ENCODE assay signal across 18 cellular contexts in the genomic region with DNA sequence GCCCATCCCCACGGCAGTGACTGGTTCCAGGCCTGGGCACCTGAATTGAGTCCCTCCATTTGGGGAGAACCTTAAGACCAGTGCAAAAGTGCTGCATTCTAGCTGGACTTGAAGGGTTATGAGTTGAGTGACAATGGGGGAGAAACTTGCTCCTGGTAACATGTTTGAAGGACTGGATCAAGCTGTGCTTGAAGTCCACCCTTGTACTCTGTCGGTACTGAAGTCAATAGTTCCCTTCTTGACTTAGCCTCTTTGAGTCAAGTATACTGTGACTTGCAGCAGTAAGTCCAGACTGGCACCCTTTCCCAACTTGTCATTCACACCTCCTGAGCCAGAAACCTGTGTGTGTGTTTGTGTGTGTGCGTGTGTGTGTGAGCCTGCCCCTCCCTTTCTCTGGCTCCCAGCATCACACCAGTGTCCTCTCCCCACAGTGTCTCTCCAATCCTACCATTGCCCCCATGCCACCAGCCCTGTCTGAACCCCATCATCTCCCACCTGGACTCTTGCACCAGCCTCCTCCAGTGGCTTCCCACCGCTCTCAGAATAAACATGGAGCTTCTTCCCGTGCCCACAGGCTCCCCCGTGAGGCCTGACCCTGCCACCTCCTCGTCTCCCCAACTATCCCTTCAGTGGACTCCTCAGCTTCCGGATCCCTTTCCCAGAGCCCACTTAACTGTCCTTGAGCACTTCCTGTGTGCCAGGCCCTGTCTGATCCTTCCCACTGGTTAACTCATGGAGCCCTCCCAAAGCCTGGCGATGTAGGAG. TPM values are rescaled to one million over a fixed set of nuclear protein-coding genes. Genes with fewer than 3 reads are reported as not detected.
DNase-seq lines count a peak whose midpoint lies in the region; ATAC-seq, FAIRE-seq and TF ChIP-seq lines count a peak whose summit lies in the region.
"Had no signal": no experiment of that assay in that cellular context is flagged by ENCODE, and none has a peak within 500 bp of the region (broad histone marks: within the 10 kb centered on the region; RNA-seq: fewer than 3 reads in every experiment).

No MANE protein-coding gene starts in this region.

- no TSS peak for BruUV-seq in MCF 10A (replicated peaks; lab: Mats Ljungman, UMichigan)
- BruUV-seq in K562 (replicated peaks; lab: Mats Ljungman, UMichigan): no TSS peak

- H3K27ac Mint-ChIP-seq in MCF 10A (ENCODE audit: low read depth, unreplicated experiment): peak overlapping the region; percentile 96
- no peak overlapping the region for H3K27ac Mint-ChIP-seq in stimulated activated memory B cell treated with anti-CD40 and anti-IgM and Interleukin-4, amounts not matched to agents 10 μg/mL and 1 μg/mL and 100 μg/mL, for 72 hours
- H3K27ac Mint-ChIP-seq: activated T-helper 17 cell treated with anti-CD3 and anti-CD28 coated beads, Interleukin-2, amount 50 U/mL, for 72 hours; CD4-positive, alpha-beta T cell; naive B cell had no signal

- intact Hi-C loops in MCF 10A (cut with micrococcal nuclease): no loop called here
- intact Hi-C loops in breast epithelium (cut with DNase I; ENCODE audit: low total_unique reads): no loop called here
- intact Hi-C loops in K562 (cut with micrococcal nuclease): loop anchor here (5.0 kb wide), 1 partner anchor 41 kb away; no protein-coding TSS in a partner anchor

- TF ChIP-seq EP300 in K562 (IDR thresholded peaks at IDR 0.05; ENCODE audit: low read length): no peak
- no peak for TF ChIP-seq EP300 in tibial nerve (IDR thresholded peaks at IDR 0.05)

- H3K79me2 ChIP-seq in K562 (ENCODE audit: control insufficient read depth, insufficient read depth, low read length): no peaks in the 10 kb centered on the region

- 16% methylated on average over 9 of the region's 9 CpGs for WGBS in K562 (ENCODE audit: insufficient coverage, low coverage, missing lambda C conversion rate)
- 81% methylated on average over 7 of the region's 9 CpGs for WGBS in mesenchymal stem cell
- WGBS in tibial nerve, 2 donors: 86 to 88% methylated on average over 9 of the region's 9 CpGs

- H3K9ac ChIP-seq in K562 (ENCODE audit: insufficient read depth in 1 of 2, low read depth in 2 of 2, low read length in 2 of 2): no peak overlapping the region
- peak overlapping the region; percentile 75 for H3K9ac ChIP-seq in mesenchymal stem cell (ENCODE audit: low read length)

- no peak overlapping the region for H2BK15ac ChIP-seq in mesenchymal stem cell (ENCODE audit: low read depth, poor library complexity, severe bottlenecking)

- no peak overlapping the region for H4K8ac ChIP-seq in mesenchymal stem cell (ENCODE audit: low read length)

- no peaks in the 10 kb centered on the region for H3K27me3 Mint-ChIP-seq in MCF 10A (ENCODE audit: insufficient read depth, unreplicated experiment)
- peaks cover 48% of the 10 kb centered on the region for H3K27me3 Mint-ChIP-seq in stimulated activated memory B cell treated with anti-CD40 and anti-IgM and Interleukin-4, amounts not matched to agents 10 μg/mL and 1 μg/mL and 100 μg/mL, for 72 hours
- H3K27me3 Mint-ChIP-seq: CD4-positive, alpha-beta T cell had no signal

- peak overlapping the region in 1 of 2 experiments; percentile 79 for H2BK12ac ChIP-seq in mesenchymal stem cell (ENCODE audit: low read length in 2 of 2)

- TF ChIP-seq RAD21 in K562 (CRISPR knock-in tag; conservative IDR thresholded peaks at IDR 0.05 in 1 of 2, IDR thresholded peaks at IDR 0.05 in 1 of 2): no peak

- H4K91ac ChIP-seq in mesenchymal stem cell (ENCODE audit: low read length): peak overlapping the region; percentile 23

- no peak for TF ChIP-seq POLR2A in breast epithelium (IDR thresholded peaks at IDR 0.05)
- TF ChIP-seq POLR2A in K562 (conservative IDR thresholded peaks at IDR 0.05): no peak
- no peak for TF ChIP-seq POLR2A in tibial nerve (IDR thresholded peaks at IDR 0.05)

- H3K18ac ChIP-seq in mesenchymal stem cell (ENCODE audit: low read depth in 1 of 2, low read length in 2 of 2): peak overlapping the region in 1 of 2 experiments; percentile 1

- FAIRE-seq in K562 (lab: Jason Lieb, UNC): peak; percentile 32

- H3K4me1 Mint-ChIP-seq in MCF 10A (ENCODE audit: insufficient read depth, unreplicated experiment): peaks cover 40% of the 10 kb centered on the region
- H3K4me1 Mint-ChIP-seq in stimulated activated memory B cell treated with anti-CD40 and anti-IgM and Interleukin-4, amounts not matched to agents 10 μg/mL and 1 μg/mL and 100 μg/mL, for 72 hours: peaks cover 6% of the 10 kb centered on the region

- no peaks in the 10 kb centered on the region for H3K79me1 ChIP-seq in mesenchymal stem cell (replicated peaks; ENCODE audit: low read length, poor library complexity, severe bottlenecking)

- H2AK5ac ChIP-seq in mesenchymal stem cell (ENCODE audit: low read length, severe bottlenecking): no peak overlapping the region

- POLR2A ChIA-PET in MCF 10A (lab: Yijun Ruan, JAX) (interaction anchor here (0.6 to 3.2 kb wide), 4 partner anchors 13 to 1113 kb away, joined by 3 to 12 read pairs (median 8); a partner anchor contains a TSS), K562 (lab: Yijun Ruan, JAX) (interaction anchor here (0.6 to 1.2 kb wide), 4 partner anchors 8 to 612 kb away, joined by 3 read pairs; no protein-coding TSS in a partner anchor)

- ATAC-seq in K562 (peak; percentile 66), GM21423 (IDR thresholded peaks at IDR 0.05; ENCODE audit: unreplicated experiment) (no peak)
- no peak for ATAC-seq in stimulated activated memory B cell treated with anti-CD40 and anti-IgM and Interleukin-4, amounts not matched to agents 10 μg/mL and 1 μg/mL and 100 μg/mL, for 72 hours
- ATAC-seq: activated T-helper 17 cell treated with anti-CD3 and anti-CD28 coated beads, Interleukin-2, amount 50 U/mL, for 72 hours had no signal

- H3K9me1 ChIP-seq in K562 (ENCODE audit: control insufficient read depth, insufficient read depth, low read length): no peaks in the 10 kb centered on the region

- peak overlapping the region; percentile 42 for H3K4me3 Mint-ChIP-seq in MCF 10A (ENCODE audit: unreplicated experiment)
- no peak overlapping the region for H3K4me3 Mint-ChIP-seq in stimulated activated memory B cell treated with anti-CD40 and anti-IgM and Interleukin-4, amounts not matched to agents 10 μg/mL and 1 μg/mL and 100 μg/mL, for 72 hours
- H3K4me3 Mint-ChIP-seq: activated T-helper 17 cell treated with anti-CD3 and anti-CD28 coated beads, Interleukin-2, amount 50 U/mL, for 72 hours; CD4-positive, alpha-beta T cell had no signal

- no peak overlapping the region for H3K4me3 ChIP-seq in breast epithelium
- H3K4me3 ChIP-seq in K562: no peak overlapping the region
- H3K4me3 ChIP-seq in mesenchymal stem cell (ENCODE audit: insufficient read depth in 1 of 2, low read depth in 1 of 2, low read length in 2 of 2): peak overlapping the region in 1 of 2 experiments; percentile 4
- H3K4me3 ChIP-seq in tibial nerve: no peak overlapping the region
- H3K4me3 ChIP-seq: thyroid gland had no signal

- DNase-seq in MCF 10A (ENCODE audit: unreplicated experiment) (peak; percentile 8), breast epithelium (ENCODE audit: low spot score in 2 of 2) (no peak), K562 (ENCODE audit: extremely low read depth in 1 of 4, low spot score in 3 of 4) (no peak), mesenchymal stem cell (no peak), tibial nerve (ENCODE audit: low spot score in 2 of 2) (no peak), NCI-H446 (lab: John Stamatoyannopoulos, UW) (no peak)
- DNase-seq: anterior cingulate cortex; CD4-positive, alpha-beta T cell; HCEC 1CT; naive B cell; NCI-H2029; NCI-H510A; stimulated activated CD4-positive, alpha-beta T cell treated with anti-CD3 and anti-CD28 coated beads, Interleukin-4, amount 100 ng/mL, for 1 hour; stimulated activated CD8-positive, alpha-beta memory T cell treated with anti-CD3 and anti-CD28 coated beads, Interleukin-4, amount 100 ng/mL, for 48 hours; thyroid gland had no signal

- H3K4me1 ChIP-seq in breast epithelium (no peaks in the 10 kb centered on the region), K562 (replicated peaks in 1 of 2; ENCODE audit: control insufficient read depth in 2 of 2, insufficient read depth in 2 of 2, low read length in 2 of 2) (no peaks in the 10 kb centered on the region; a peak in 2 of 5 replicates), mesenchymal stem cell (ENCODE audit: control insufficient read depth, insufficient read depth, low read depth, low read length) (peaks cover 46% of the 10 kb centered on the region), tibial nerve (peaks cover 0 to 68% (median 20%) of the 10 kb centered on the region in 4 donors)

- in situ Hi-C loops in K562 (cut with MboI): no loop called here

- no peak overlapping the region for H3K4me2 ChIP-seq in K562 (ENCODE audit: insufficient read depth, low read length)
- H3K4me2 ChIP-seq in mesenchymal stem cell (ENCODE audit: low read length, poor library complexity, severe bottlenecking): no peak overlapping the region

- no peak overlapping the region for H3K23ac ChIP-seq in mesenchymal stem cell (ENCODE audit: low read length in 2 of 2)

- no peak overlapping the region for H3K14ac ChIP-seq in mesenchymal stem cell (ENCODE audit: low read length in 2 of 2)

- CTCF ChIA-PET in MCF 10A (lab: Yijun Ruan, JAX) (interaction anchor here (0.6 kb wide), 1 partner anchor 107 kb away, joined by 3 read pairs; no protein-coding TSS in a partner anchor), K562 (lab: Yijun Ruan, JAX; ENCODE audit: low intra/inter-chr PET ratio) (no interaction called here)

- TF ChIP-seq CTCF in MCF 10A (IDR thresholded peaks at IDR 0.05; ENCODE audit: unreplicated experiment) (no peak), breast epithelium (IDR thresholded peaks at IDR 0.05) (no peak), K562 (IDR thresholded peaks at IDR 0.05 in 2 of 3, conservative IDR thresholded peaks at IDR 0.05 in 1 of 3; ENCODE audit: insufficient read depth in 2 of 3, low read depth in 1 of 3, low read length in 3 of 3) (peak; percentile 25 to 41 (median 35)), tibial nerve (IDR thresholded peaks at IDR 0.05) (no peak)

- no peaks in the 10 kb centered on the region for H3K36me3 Mint-ChIP-seq in MCF 10A (ENCODE audit: insufficient read depth, unreplicated experiment)
- no peaks in the 10 kb centered on the region for H3K36me3 Mint-ChIP-seq in stimulated activated memory B cell treated with anti-CD40 and anti-IgM and Interleukin-4, amounts not matched to agents 10 μg/mL and 1 μg/mL and 100 μg/mL, for 72 hours

- no peak overlapping the region; the same call in 1 of the 2 replicates for H2AFZ ChIP-seq in K562 (ENCODE audit: low read depth, low read length)
- no peak overlapping the region for H2AFZ ChIP-seq in mesenchymal stem cell (ENCODE audit: low read depth, low read length)

- no peak overlapping the region for H2BK120ac ChIP-seq in mesenchymal stem cell (ENCODE audit: low read depth, low read length)

- H3K36me3 ChIP-seq in breast epithelium: no peaks in the 10 kb centered on the region
- H3K36me3 ChIP-seq in K562 (ENCODE audit: control insufficient read depth, insufficient read depth, low read length): no peaks in the 10 kb centered on the region
- no peaks in the 10 kb centered on the region for H3K36me3 ChIP-seq in mesenchymal stem cell (ENCODE audit: control insufficient read depth in 1 of 2, insufficient read depth in 2 of 2, low read depth in 1 of 2, low read length in 2 of 2)
- no peaks in the 10 kb centered on the region for H3K36me3 ChIP-seq in tibial nerve
- H3K36me3 ChIP-seq: thyroid gland had no signal

- H3K9me3 ChIP-seq in breast epithelium: peaks cover 0 to 6% of the 10 kb centered on the region in 2 donors
- H3K9me3 ChIP-seq in K562 (replicated peaks; ENCODE audit: control insufficient read depth, insufficient read depth, low read depth, low read length): no peaks in the 10 kb centered on the region
- H3K9me3 ChIP-seq in mesenchymal stem cell (ENCODE audit: control insufficient read depth, low read length): peaks cover 10% of the 10 kb centered on the region
- H3K9me3 ChIP-seq in tibial nerve: no peaks in the 10 kb centered on the region
- H3K9me3 ChIP-seq: thyroid gland had no signal

- 0 out of 2 replicates have a peak, but pooled peaks cover 5% of the 10 kb centered on the region for H4K20me1 ChIP-seq in K562 (replicated peaks; ENCODE audit: control insufficient read depth, insufficient read depth, low read length)

- peak overlapping the region in 1 of 2 donors; percentile 78 for H3K27ac ChIP-seq in breast epithelium
- no peak overlapping the region for H3K27ac ChIP-seq in K562 (ENCODE audit: extremely low read depth, low read depth, low read length)
- no peak overlapping the region for H3K27ac ChIP-seq in mesenchymal stem cell (ENCODE audit: low read length, poor library complexity, severe bottlenecking)
- H3K27ac ChIP-seq in tibial nerve: peak overlapping the region in 3 of 4 donors; percentile 2 to 75 (median 73)

- H3K27me3 ChIP-seq in breast epithelium (no peaks in the 10 kb centered on the region), K562 (ENCODE audit: control insufficient read depth in 2 of 2, insufficient read depth in 2 of 2, low read length in 2 of 2) (peaks cover 28 to 60% of the 10 kb centered on the region in 2 experiments), mesenchymal stem cell (ENCODE audit: control insufficient read depth in 1 of 2, insufficient read depth in 1 of 2, low read length in 2 of 2) (peaks cover 0 to 3% of the 10 kb centered on the region in 2 experiments), tibial nerve (no peaks in the 10 kb centered on the region)
- H3K27me3 ChIP-seq: thyroid gland had no signal

- H3K4ac ChIP-seq in mesenchymal stem cell (ENCODE audit: low read depth in 1 of 2, low read length in 2 of 2): peak overlapping the region in 1 of 2 experiments; percentile 24

- peaks cover 7% of the 10 kb centered on the region for H3K9me3 Mint-ChIP-seq in MCF 10A (ENCODE audit: unreplicated experiment)
- no peaks in the 10 kb centered on the region for H3K9me3 Mint-ChIP-seq in stimulated activated memory B cell treated with anti-CD40 and anti-IgM and Interleukin-4, amounts not matched to agents 10 μg/mL and 1 μg/mL and 100 μg/mL, for 72 hours
- H3K9me3 Mint-ChIP-seq: CD4-positive, alpha-beta T cell had no signal

- H2BK5ac ChIP-seq in mesenchymal stem cell (ENCODE audit: low read depth, low read length, poor library complexity, severe bottlenecking): no peak overlapping the region

RNA-seq across cellular contexts. Expression of a gene that starts 10.2 kb away (rescaled TPM):
- not detected in 2 replicates for total RNA-seq in MCF 10A (2022)
- 100 to 1,000 TPM in 1 of 3 donors, 10 to 100 TPM in 2; 43.5 to 663 (median 81.3) TPM for total RNA-seq in breast epithelium
- 0.32 and 0.72 TPM in 2 replicates for total RNA-seq in K562 (2011; cell fraction: chromatin; rRNA removed; ENCODE audit: low replicate concordance)
- 0.53 and 1.5 TPM in 2 replicates for total RNA-seq in K562 (2011; cell fraction: nucleolus; rRNA removed)
- 0.15 and 0.23 TPM in 2 replicates for total RNA-seq in K562 (2011; cell fraction: nucleoplasm; rRNA removed)
- total RNA-seq in K562 (2014; rRNA removed): not detected in 2 replicates
- total RNA-seq in K562 (2014; rRNA removed; fragmentation: Illumina TruSeq; extraction: Trizol): not detected in 2 replicates
- not detected in 2 replicates for total RNA-seq in K562 (2015; rRNA removed; fragmentation: Illumina TruSeq; extraction: Trizol)
- 0.04 and 0.13 TPM in 2 replicates for total RNA-seq in K562 (2021)
- polyA plus RNA-seq in K562 (2011; rRNA removed): 0.10 and 0.14 TPM in 2 replicates
- polyA plus RNA-seq in K562 (2011; cell fraction: cytosol; rRNA removed): 0.18 and 0.64 TPM in 2 replicates
- polyA plus RNA-seq in K562 (2011; cell fraction: nucleus; rRNA removed): 0.11 and 0.82 TPM in 2 replicates
- 0.04 and 0.08 TPM in 2 replicates for polyA plus RNA-seq in K562 (2012)
- polyA plus RNA-seq in K562 (2014; fragmentation: Illumina TruSeq; extraction: Trizol): not detected in 2 replicates
- polyA plus RNA-seq in K562 (2014; fragmentation: Nextera tagmentation; extraction: Ambion mirVana): not detected
- 0.03 TPM in 1 of 2 replicates, not detected in the other for polyA plus RNA-seq in K562 (2014; rRNA removed)
- 0.21 TPM in 1 of 2 replicates, not detected in the other for polyA minus RNA-seq in K562 (2011; rRNA and poly(A)+ RNA removed)
- polyA minus RNA-seq in K562 (2011; cell fraction: cytosol; rRNA and poly(A)+ RNA removed): 0.19 TPM in 1 of 2 replicates, not detected in the other
- 0.11 and 0.13 TPM in 2 replicates for polyA minus RNA-seq in K562 (2011; cell fraction: nucleus; rRNA and poly(A)+ RNA removed)
- 39.0 TPM for polyA plus RNA-seq in mesenchymal stem cell (2013, experiment 1 of 2)
- 37.8 TPM for polyA plus RNA-seq in mesenchymal stem cell (2013, experiment 2 of 2)
- total RNA-seq in tibial nerve: 100 to 1,000 TPM; 185 to 445 (median 240) TPM

RNA-seq across cellular contexts. Expression of a gene that starts 58.6 kb away (rescaled TPM):
- 8.7 and 9.3 TPM in 2 replicates for total RNA-seq in MCF 10A (2022)
- 10 to 100 TPM; 14.2 to 21.7 (median 14.4) TPM for total RNA-seq in breast epithelium
- 2.7 and 8.1 TPM in 2 replicates for total RNA-seq in K562 (2011; cell fraction: chromatin; rRNA removed; ENCODE audit: low replicate concordance)
- 7.7 and 8.8 TPM in 2 replicates for total RNA-seq in K562 (2011; cell fraction: nucleolus; rRNA removed)
- total RNA-seq in K562 (2011; cell fraction: nucleoplasm; rRNA removed): 5.1 and 6.9 TPM in 2 replicates
- 4.1 and 8.2 TPM in 2 replicates for total RNA-seq in K562 (2014; rRNA removed)
- 2.5 and 3.1 TPM in 2 replicates for total RNA-seq in K562 (2014; rRNA removed; fragmentation: Illumina TruSeq; extraction: Trizol)
- total RNA-seq in K562 (2015; rRNA removed; fragmentation: Illumina TruSeq; extraction: Trizol): 4.6 TPM in 2 replicates
- 4.6 and 6.0 TPM in 2 replicates for total RNA-seq in K562 (2021)
- 4.6 and 6.4 TPM in 2 replicates for polyA plus RNA-seq in K562 (2011; rRNA removed)
- polyA plus RNA-seq in K562 (2011; cell fraction: cytosol; rRNA removed): 6.6 and 7.2 TPM in 2 replicates
- polyA plus RNA-seq in K562 (2011; cell fraction: nucleus; rRNA removed): 4.0 and 4.1 TPM in 2 replicates
- 6.2 and 9.2 TPM in 2 replicates for polyA plus RNA-seq in K562 (2012)
- polyA plus RNA-seq in K562 (2014; fragmentation: Illumina TruSeq; extraction: Trizol): 4.5 and 4.9 TPM in 2 replicates
- 1 to 10 TPM in 1 of 2 experiments, under 1 TPM in 1; 0.60 to 1.2 TPM for polyA plus RNA-seq in K562 (2014; fragmentation: Nextera tagmentation; extraction: Ambion mirVana)
- 5.0 and 7.9 TPM in 2 replicates for polyA plus RNA-seq in K562 (2014; rRNA removed)
- polyA minus RNA-seq in K562 (2011; rRNA and poly(A)+ RNA removed): 3.7 and 4.3 TPM in 2 replicates
- polyA minus RNA-seq in K562 (2011; cell fraction: cytosol; rRNA and poly(A)+ RNA removed): 2.7 and 3.1 TPM in 2 replicates
- polyA minus RNA-seq in K562 (2011; cell fraction: nucleus; rRNA and poly(A)+ RNA removed): 2.4 and 4.4 TPM in 2 replicates
- polyA plus RNA-seq in mesenchymal stem cell (2013, experiment 1 of 2): 7.0 TPM
- polyA plus RNA-seq in mesenchymal stem cell (2013, experiment 2 of 2): 9.6 TPM
- 10 to 100 TPM; 20.9 to 25.1 (median 23.9) TPM for total RNA-seq in tibial nerve

Comparison
In these comparisons a context has a peak if more than half of its experiments do, and no peak if none do; other contexts are left out.
1. RNA of a gene that starts 10.2 kb away (total RNA-seq): 185 to 445 TPM in tibial nerve and 43.5 to 663 TPM in breast epithelium; not detected in MCF 10A and 0.04 to 1.5 TPM in K562; every median in the first group is over 10 times any median in the second.
2. CTCF ChIP-seq: peak in K562 (3 of 3); none in MCF 10A (single experiment), breast epithelium (0 of 3) and tibial nerve (0 of 5).
3. H3K27ac ChIP-seq: peak in tibial nerve (3 of 4); none in K562 (single experiment) and mesenchymal stem cell (single experiment).